Comparison of ENCODE assay signal across 1 cellular context in genomic region chr6:27672113-27672799, GRCh38.
A peak's percentile ranks its signal among the peaks of the same experiment; 100 is the strongest.
TF ChIP-seq lines count a peak whose summit lies in the region.

No MANE protein-coding gene starts in this region.

TF ChIP-seq in K562, 482 proteins besides CTCF, POLR2A, EP300 and RAD21 (continued from another document and continues in another):
- peak; percentile 64; the same call in 1 of the 2 replicates for TF ChIP-seq AFF4 (CRISPR knock-in tag; IDR thresholded peaks at IDR 0.05)
- no peak for TF ChIP-seq ETV6 (IDR thresholded peaks at IDR 0.05; ENCODE audit: borderline replicate concordance in 1 of 2, low read depth in 2 of 2, low read length in 1 of 2)
- no peak for TF ChIP-seq ETV6 (CRISPR knock-in tag; IDR thresholded peaks at IDR 0.05; ENCODE audit: borderline replicate concordance)
- TF ChIP-seq RCOR1 (IDR thresholded peaks at IDR 0.05; ENCODE audit: borderline replicate concordance in 1 of 2, low read depth in 2 of 2, low read length in 2 of 2), result peak; percentile 16 to 85; a peak in 2 of 4 replicates
- TF ChIP-seq ZNF384 (IDR thresholded peaks at IDR 0.05; ENCODE audit: low read depth, low read length), result peak; percentile 43
- TF ChIP-seq ZNF3 (CRISPR knock-in tag; IDR thresholded peaks at IDR 0.05), result 0 out of 2 replicates have a peak, but pooled peaks have one; percentile 40
- no peak for TF ChIP-seq ZNF224 (CRISPR knock-in tag; IDR thresholded peaks at IDR 0.05)
- peak; percentile 97 for TF ChIP-seq ZBTB43 (CRISPR knock-in tag; IDR thresholded peaks at IDR 0.05)
- TF ChIP-seq ZNF311 (CRISPR knock-in tag; IDR thresholded peaks at IDR 0.05), result no peak
- 0 out of 2 replicates have a peak, but pooled peaks have one; percentile 59 for TF ChIP-seq ZBTB9 (CRISPR knock-in tag; IDR thresholded peaks at IDR 0.05)
- TF ChIP-seq PRDM10 (IDR thresholded peaks at IDR 0.05; ENCODE audit: partially characterized antibody), result peak; percentile 68
- TF ChIP-seq NCOA2 (IDR thresholded peaks at IDR 0.05; ENCODE audit: partially characterized antibody in 2 of 2), result peak in 1 of 2 experiments; percentile 32
- TF ChIP-seq MTF1 (CRISPR knock-in tag; IDR thresholded peaks at IDR 0.05; ENCODE audit: borderline replicate concordance), result no peak
- TF ChIP-seq ILF3 (IDR thresholded peaks at IDR 0.05; ENCODE audit: borderline replicate concordance), result 0 out of 2 replicates have a peak, but pooled peaks have one; percentile 52
- TF ChIP-seq ZFX (CRISPR knock-in tag; IDR thresholded peaks at IDR 0.05), result peak; percentile 26; the same call in 1 of the 2 replicates
- TF ChIP-seq FOS (IDR thresholded peaks at IDR 0.05; ENCODE audit: extremely low read depth, insufficient read length), result peak; percentile 26
- TF ChIP-seq MLLT1 (IDR thresholded peaks at IDR 0.05), result peak in 1 of 2 experiments; percentile 15; a peak in 2 of 4 replicates
- no peak for TF ChIP-seq KAT7 (CRISPR knock-in tag; IDR thresholded peaks at IDR 0.05; ENCODE audit: borderline replicate concordance)
- TF ChIP-seq ATF4 (CRISPR knock-in tag; IDR thresholded peaks at IDR 0.05), result peak; percentile 65; the same call in 1 of the 2 replicates
- TF ChIP-seq RREB1 (CRISPR knock-in tag; IDR thresholded peaks at IDR 0.05), result no peak
- TF ChIP-seq ATF6 (CRISPR knock-in tag; IDR thresholded peaks at IDR 0.05), result peak; percentile 65; the same call in 1 of the 2 replicates
- TF ChIP-seq ZNF253 (CRISPR knock-in tag; conservative IDR thresholded peaks at IDR 0.05), result no peak
- TF ChIP-seq HOXB6 (CRISPR knock-in tag; IDR thresholded peaks at IDR 0.05; ENCODE audit: borderline replicate concordance), result peak; percentile 86; the same call in 1 of the 2 replicates
- TF ChIP-seq LEF1 (IDR thresholded peaks at IDR 0.05), result peak; percentile 46; the same call in 1 of the 2 replicates
- TF ChIP-seq SMAD1 (IDR thresholded peaks at IDR 0.05; ENCODE audit: low read depth, low read length, partially characterized antibody), result peak; percentile 24
- peak; percentile 79 for TF ChIP-seq ATF7 (IDR thresholded peaks at IDR 0.05)
- no peak for TF ChIP-seq POLR2AphosphoS5 (IDR thresholded peaks at IDR 0.05; ENCODE audit: control insufficient read depth, insufficient read depth, low read depth, low read length)
- peak; percentile 32; the same call in 1 of the 2 replicates for TF ChIP-seq GATAD2B (IDR thresholded peaks at IDR 0.05; ENCODE audit: borderline replicate concordance)
- TF ChIP-seq MYBL2 (IDR thresholded peaks at IDR 0.05; ENCODE audit: low read depth), result peak; percentile 84
- TF ChIP-seq MYBL2 (CRISPR knock-in tag; IDR thresholded peaks at IDR 0.05; ENCODE audit: borderline replicate concordance), result no peak
- no peak for TF ChIP-seq ZNF239 (CRISPR knock-in tag; IDR thresholded peaks at IDR 0.05)
- TF ChIP-seq MIER1 (IDR thresholded peaks at IDR 0.05; ENCODE audit: low read depth), result peak; percentile 9; the same call in 1 of the 2 replicates
- TF ChIP-seq ZNF655 (CRISPR knock-in tag; IDR thresholded peaks at IDR 0.05), result no peak
- TF ChIP-seq POU5F1 (IDR thresholded peaks at IDR 0.05; ENCODE audit: borderline replicate concordance, low read depth, low read length, partially characterized antibody), result peak; percentile 74
